Comparison of ENCODE assay signal across 9 cellular contexts in the genomic region with DNA sequence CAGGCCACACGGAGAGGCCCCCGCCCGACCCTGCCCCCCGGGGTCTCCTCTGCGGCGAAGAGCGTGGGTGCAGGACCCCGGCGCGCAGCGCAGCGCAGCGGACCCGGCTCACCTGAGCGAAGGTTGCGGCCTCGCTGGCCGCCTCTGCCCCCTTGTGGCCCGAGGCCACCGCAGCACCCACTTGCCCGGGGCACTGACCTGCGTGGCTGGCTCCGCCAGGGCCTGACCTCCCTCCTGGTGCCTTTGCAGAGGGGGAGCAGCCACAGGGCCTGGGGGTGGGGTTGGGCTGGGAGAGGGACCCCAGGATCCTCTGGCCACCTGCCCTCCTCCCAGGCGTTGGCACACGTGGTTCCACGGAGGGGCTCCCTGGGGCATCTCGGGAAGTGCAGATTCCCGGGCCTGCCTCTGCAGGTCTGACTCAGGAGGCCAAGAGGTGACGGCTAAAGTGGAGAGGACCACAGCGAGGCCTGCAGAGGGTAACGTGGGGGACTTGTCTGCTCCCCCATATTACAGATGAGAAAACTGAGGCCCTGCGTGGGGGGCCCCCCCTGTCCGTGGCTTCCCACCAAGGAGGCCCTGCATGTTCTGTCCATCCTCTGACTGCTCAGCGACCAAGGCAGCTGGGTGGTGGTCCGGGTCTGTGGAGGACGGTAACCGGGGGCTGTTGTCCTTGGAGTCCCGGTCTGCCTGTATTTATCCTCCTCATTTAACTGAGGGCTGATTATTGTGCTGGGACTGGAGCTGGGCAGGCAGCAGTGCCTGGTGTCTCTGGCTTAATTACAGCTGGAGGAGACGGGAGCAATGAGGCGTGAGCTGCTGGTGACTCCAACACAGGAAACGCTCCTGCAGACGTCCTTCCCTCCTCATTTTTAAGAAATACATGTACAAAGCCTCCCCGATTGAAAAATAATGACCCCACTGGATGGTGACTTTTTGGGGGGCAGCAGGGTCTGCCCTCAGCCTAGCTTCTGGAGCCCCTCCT.
DNase-seq lines count a peak whose midpoint lies in the region; ATAC-seq and TF ChIP-seq lines count a peak whose summit lies in the region.
"Had no signal": no experiment of that assay in that cellular context is flagged by ENCODE, and none has a peak within 500 bp of the region (broad histone marks: within the 10 kb centered on the region; RNA-seq: fewer than 3 reads in every experiment).

No MANE protein-coding gene starts in this region.

- no peak overlapping the region for H3K4me3 Mint-ChIP-seq in CD8-positive, alpha-beta memory T cell

- peak overlapping the region in 1 of 8 donors; percentile 33 for H3K27ac Mint-ChIP-seq in CD8-positive, alpha-beta memory T cell

- 36 to 46% methylated on average over 30 to 43 of the region's 43 CpGs for WGBS in lung, 2 donors
- WGBS in upper lobe of left lung, 2 donors, result 48 to 65% methylated on average over 20 to 23 of the region's 43 CpGs

- H3K4me1 Mint-ChIP-seq in CD8-positive, alpha-beta memory T cell, result peaks cover 0 to 10% (median 6%) of the 10 kb centered on the region in 3 donors

- TF ChIP-seq CTCF in lung (IDR thresholded peaks at IDR 0.05; ENCODE audit: control extremely low read depth, extremely low read depth) (peak; percentile 13), upper lobe of left lung (IDR thresholded peaks at IDR 0.05) (peak; percentile 69 to 86 (median 74))

- no peaks in the 10 kb centered on the region for H3K36me3 ChIP-seq in CD8-positive, alpha-beta memory T cell (ENCODE audit: insufficient read depth, low read length)
- H3K36me3 ChIP-seq in lung (ENCODE audit: control insufficient read depth in 2 of 2, insufficient read depth in 2 of 2, low read length in 2 of 2), result no peaks in the 10 kb centered on the region
- no peaks in the 10 kb centered on the region for H3K36me3 ChIP-seq in upper lobe of left lung

- H3K36me3 Mint-ChIP-seq in CD8-positive, alpha-beta memory T cell, result no peaks in the 10 kb centered on the region

- peaks cover 3% of the 10 kb centered on the region for H3K4me1 ChIP-seq in CD8-positive, alpha-beta memory T cell (ENCODE audit: insufficient read depth, low read length)
- H3K4me1 ChIP-seq in lung (ENCODE audit: control insufficient read depth in 2 of 2, insufficient read depth in 2 of 2, low read length in 2 of 2), result no peaks in the 10 kb centered on the region
- H3K4me1 ChIP-seq in upper lobe of left lung, result peaks cover 4 to 6% (median 5%) of the 10 kb centered on the region in 4 donors

- H3K4me3 ChIP-seq in CD8-positive, alpha-beta memory T cell (ENCODE audit: low read length), result no peak overlapping the region
- no peak overlapping the region for H3K4me3 ChIP-seq in lung
- peak overlapping the region in 1 of 4 donors; percentile 17 for H3K4me3 ChIP-seq in upper lobe of left lung

- no peaks in the 10 kb centered on the region for H3K9me3 Mint-ChIP-seq in CD8-positive, alpha-beta memory T cell

- H3K9me3 ChIP-seq in CD8-positive, alpha-beta memory T cell (ENCODE audit: low read length), result no peaks in the 10 kb centered on the region
- no peaks in the 10 kb centered on the region for H3K9me3 ChIP-seq in lung (ENCODE audit: control insufficient read depth in 2 of 2, insufficient read depth in 1 of 2, low read length in 1 of 2)
- no peaks in the 10 kb centered on the region for H3K9me3 ChIP-seq in upper lobe of left lung

- no peak overlapping the region for H3K27ac ChIP-seq in CD8-positive, alpha-beta memory T cell (ENCODE audit: low read depth, low read length)
- no peak overlapping the region for H3K27ac ChIP-seq in lung (ENCODE audit: low read depth in 1 of 2, low read length in 1 of 2)
- H3K27ac ChIP-seq in upper lobe of left lung, result no peak overlapping the region
- H3K27ac ChIP-seq: KMS-11 had no signal

- peaks cover 27% of the 10 kb centered on the region for H3K27me3 ChIP-seq in CD8-positive, alpha-beta memory T cell (ENCODE audit: insufficient read depth, low read length, poor library complexity, severe bottlenecking)
- no peaks in the 10 kb centered on the region for H3K27me3 ChIP-seq in lung (ENCODE audit: control insufficient read depth, insufficient read depth)
- peaks cover 0 to 18% (median 2%) of the 10 kb centered on the region in 4 donors for H3K27me3 ChIP-seq in upper lobe of left lung

- no peak for TF ChIP-seq EP300 in upper lobe of left lung (IDR thresholded peaks at IDR 0.05)

- TF ChIP-seq POLR2A in upper lobe of left lung (IDR thresholded peaks at IDR 0.05), result no peak

- POLR2A ChIA-PET in CD8-positive, alpha-beta memory T cell (lab: Charles Lee), result interaction anchor here (0.7 kb wide), 1 partner anchor 109 kb away, joined by 3 read pairs; no protein-coding TSS in a partner anchor

- peaks cover 17 to 26% of the 10 kb centered on the region in 2 donors for H3K27me3 Mint-ChIP-seq in CD8-positive, alpha-beta memory T cell

- peak; percentile 60 for ATAC-seq in HG03103 (IDR thresholded peaks at IDR 0.05; ENCODE audit: low read depth, unreplicated experiment)
- ATAC-seq in lung (ENCODE audit: insufficient read depth, low FRiP score), result peak; percentile 70
- peak in 1 of 2 donors; percentile 57 for ATAC-seq in upper lobe of left lung (ENCODE audit: low FRiP score in 2 of 2)
- ATAC-seq in GM21786 (IDR thresholded peaks at IDR 0.05; ENCODE audit: unreplicated experiment), result no peak
- ATAC-seq in GM19023 (IDR thresholded peaks at IDR 0.05; ENCODE audit: unreplicated experiment), result no peak

- CTCF ChIA-PET in CD8-positive, alpha-beta memory T cell (lab: Charles Lee), result interaction anchor here (1.0 to 6.2 kb wide), 3 partner anchors 10 to 270 kb away, joined by 4 to 46 read pairs (median 9); no protein-coding TSS in a partner anchor

- peak in 4 of 5 donors; percentile 14 to 22 (median 20) for DNase-seq in CD8-positive, alpha-beta memory T cell
- DNase-seq in T-helper 22 cell (ENCODE audit: low read depth) (peak; percentile 9), lung (ENCODE audit: low spot score) (no peak), upper lobe of left lung (peak in 1 of 2 donors; percentile 92)
- DNase-seq in central memory CD4-positive, alpha-beta T cell, result peak; percentile 31

Comparison
In these comparisons a context has a peak if more than half of its experiments do, and no peak if none do; other contexts are left out.
1. ATAC-seq: peak in HG03103 (single experiment) and lung (single experiment); none in GM21786 (single experiment) and GM19023 (single experiment).